ENCODE assay signal across 8 cellular contexts in the genomic region with DNA sequence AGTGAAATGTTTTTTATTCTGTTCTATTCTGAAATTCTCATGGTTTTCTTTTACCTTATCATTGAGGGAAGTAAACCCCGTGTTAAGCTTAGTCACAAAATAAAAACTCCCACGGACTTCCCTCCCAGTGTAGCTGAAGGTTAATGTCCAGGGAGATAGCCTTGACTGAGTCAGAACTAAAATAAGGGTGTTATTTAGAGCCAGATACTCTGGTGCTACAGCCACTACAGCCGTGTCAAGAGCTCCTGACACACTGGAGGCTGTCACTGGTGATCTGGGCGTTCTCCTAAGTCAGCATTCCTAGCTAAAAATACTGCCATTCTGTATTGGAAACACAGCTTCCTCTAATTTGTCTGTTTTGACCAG.
DNase-seq lines count a peak whose midpoint lies in the region; ATAC-seq lines count a peak whose summit lies in the region.

No MANE protein-coding gene starts in this region.

- DNase-seq in OCI-M1 (lab: John Stamatoyannopoulos, UW) (peak; percentile 89), fibroblast of gingiva (ENCODE audit: low read depth) (peak; percentile 14), pons (ENCODE audit: low spot score) (peak; percentile 89), NK-92 (lab: John Stamatoyannopoulos, UW; ENCODE audit: unreplicated experiment) (no peak), T1000 (lab: John Stamatoyannopoulos, UW) (no peak), inferior parietal cortex (ENCODE audit: extremely low spot score) (no peak)

- ATAC-seq in GM19452 (IDR thresholded peaks at IDR 0.05; ENCODE audit: unreplicated experiment) (peak; percentile 45), HG03521 (IDR thresholded peaks at IDR 0.05; ENCODE audit: unreplicated experiment) (no peak)

Comparison
In these comparisons a context has a peak if more than half of its experiments do, and no peak if none do; other contexts are left out.
1. DNase-seq: peak in OCI-M1 (single experiment), fibroblast of gingiva (single experiment) and pons (single experiment); none in NK-92 (single experiment), T1000 (single experiment) and inferior parietal cortex (single experiment).